ENCODE assay signal across 8 cellular contexts in the genomic region with DNA sequence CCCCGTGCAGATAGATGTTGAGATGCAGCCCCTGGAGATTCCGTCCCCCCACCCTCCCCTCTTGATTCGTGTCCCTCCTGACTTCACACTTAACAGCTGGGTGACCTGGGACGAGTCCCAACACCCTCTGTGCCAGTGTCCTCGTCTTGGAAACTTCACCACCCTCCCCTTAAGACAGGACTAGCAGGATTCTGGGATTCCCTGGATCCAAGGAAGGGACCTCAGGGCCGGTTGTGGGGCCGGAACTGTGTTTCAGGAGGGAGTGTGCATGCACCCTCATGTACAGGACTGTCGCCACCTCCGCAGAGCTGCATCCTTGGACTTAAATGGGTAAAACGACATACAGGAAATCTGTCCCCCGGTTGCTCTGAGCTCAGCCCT. TPM values are rescaled to one million over a fixed set of nuclear protein-coding genes. Genes with fewer than 3 reads are reported as not detected.
A peak's percentile ranks its signal among the peaks of the same experiment; 100 is the strongest.
DNase-seq lines count a peak whose midpoint lies in the region; ATAC-seq and TF ChIP-seq lines count a peak whose summit lies in the region.

No MANE protein-coding gene starts in this region.

- TF ChIP-seq CTCF in SK-N-SH (IDR thresholded peaks at IDR 0.05), result no peak
- TF ChIP-seq CTCF in nephron (IDR thresholded peaks at IDR 0.05; ENCODE audit: unreplicated experiment in 3 of 3), result no peak

- POLR2A ChIA-PET in SK-N-SH (lab: Yijun Ruan, JAX), result no interaction called here

- peaks cover 10% of the 10 kb centered on the region for H3K36me3 Mint-ChIP-seq in T-helper 1 cell treated with Interleukin-12 subunit alpha and Interleukin-12 subunit beta and Interleukin-4 antibody, amounts not matched to agents 30 μg/mL and 1 μg/mL, for 36 hours (ENCODE audit: low read depth)
- H3K36me3 Mint-ChIP-seq in nephron (ENCODE audit: low read depth), result no peaks in the 10 kb centered on the region

- ATAC-seq in SK-N-SH treated with all-trans-retinoic acid at 6 μM for 48 hours (no peak), HG03045 (IDR thresholded peaks at IDR 0.05; ENCODE audit: unreplicated experiment) (no peak), GM19463 (IDR thresholded peaks at IDR 0.05; ENCODE audit: unreplicated experiment) (no peak)

- peaks cover 48% of the 10 kb centered on the region for H3K4me1 Mint-ChIP-seq in T-helper 1 cell treated with Interleukin-12 subunit alpha and Interleukin-12 subunit beta and Interleukin-4 antibody, amounts not matched to agents 30 μg/mL and 1 μg/mL, for 36 hours (ENCODE audit: low read depth)
- peaks cover 40% of the 10 kb centered on the region for H3K4me1 Mint-ChIP-seq in nephron

- DNase-seq in SK-N-SH, result no peak
- DNase-seq in NK-92 treated with Interleukin-12 subunit alpha and Interleukin-12 subunit beta, amount 100 ng/mL, for 24 hours (lab: John Stamatoyannopoulos, UW), result no peak

- peaks cover 83% of the 10 kb centered on the region for H3K79me2 ChIP-seq in SK-N-SH (ENCODE audit: insufficient read depth)

- peaks cover 32% of the 10 kb centered on the region for H3F3A ChIP-seq in SK-N-SH (replicated peaks; ENCODE audit: insufficient read depth)

- no peak for TF ChIP-seq EP300 in SK-N-SH (IDR thresholded peaks at IDR 0.05; ENCODE audit: borderline replicate concordance in 1 of 2, low read depth in 1 of 2, low read length in 1 of 2)

- H3K36me3 ChIP-seq in SK-N-SH (replicated peaks in 1 of 2; ENCODE audit: control insufficient read depth in 1 of 2, insufficient read depth in 2 of 2, low read length in 1 of 2), result no peaks in the 10 kb centered on the region
- peaks cover 5% of the 10 kb centered on the region for H3K36me3 ChIP-seq in ectodermal cell (ENCODE audit: control insufficient read depth, insufficient read depth, low read length)

- no peak for TF ChIP-seq RAD21 in SK-N-SH (IDR thresholded peaks at IDR 0.05; ENCODE audit: low read length)

- no peaks in the 10 kb centered on the region for H3K9me3 ChIP-seq in SK-N-SH
- H3K9me3 ChIP-seq in ectodermal cell (ENCODE audit: control insufficient read depth, low read length), result no peaks in the 10 kb centered on the region

- H3K4me1 ChIP-seq in SK-N-SH (ENCODE audit: control insufficient read depth in 1 of 2, insufficient read depth in 2 of 2, low read depth in 1 of 2, low read length in 1 of 2) (peaks cover 21 to 39% of the 10 kb centered on the region in 2 experiments; a peak in 2 of 4 replicates), ectodermal cell (ENCODE audit: control insufficient read depth, insufficient read depth, low read length) (peaks cover 34% of the 10 kb centered on the region)

- 0% methylated on average over 5 of the region's 11 CpGs for WGBS in SK-N-SH (ENCODE audit: low lambda C conversion rate)
- WGBS in ectodermal cell, 2 experiments, result 10 to 13% methylated on average over 11 of the region's 11 CpGs

- H3K4me3 Mint-ChIP-seq in T-helper 1 cell treated with Interleukin-12 subunit alpha and Interleukin-12 subunit beta and Interleukin-4 antibody, amounts not matched to agents 30 μg/mL and 1 μg/mL, for 36 hours, result peak overlapping the region; percentile 100
- peak overlapping the region; percentile 96 to 100 (median 99) for H3K4me3 Mint-ChIP-seq in nephron

- H3K27me3 ChIP-seq in SK-N-SH (ENCODE audit: insufficient read depth) (no peaks in the 10 kb centered on the region), ectodermal cell (ENCODE audit: control insufficient read depth, insufficient read depth, low read length, poor library complexity, severe bottlenecking) (no peaks in the 10 kb centered on the region)

- peak overlapping the region; percentile 96 for H3K27ac Mint-ChIP-seq in T-helper 1 cell treated with Interleukin-12 subunit alpha and Interleukin-12 subunit beta and Interleukin-4 antibody, amounts not matched to agents 30 μg/mL and 1 μg/mL, for 36 hours
- H3K27ac Mint-ChIP-seq in nephron, result peak overlapping the region; percentile 81 to 87 (median 83)

- H3K9me2 ChIP-seq in SK-N-SH, result no peaks in the 10 kb centered on the region

- CTCF ChIA-PET in SK-N-SH (lab: Yijun Ruan, JAX), result interaction anchor here (0.8 to 1.2 kb wide), 3 partner anchors 129 to 229 kb away, joined by 3 read pairs; partner anchors contain the start of gene MRPL34

- H3K27me3 Mint-ChIP-seq in T-helper 1 cell treated with Interleukin-12 subunit alpha and Interleukin-12 subunit beta and Interleukin-4 antibody, amounts not matched to agents 30 μg/mL and 1 μg/mL, for 36 hours (ENCODE audit: low read depth), result no peaks in the 10 kb centered on the region
- peaks cover 3% of the 10 kb centered on the region for H3K27me3 Mint-ChIP-seq in nephron (ENCODE audit: low read depth)

- no peaks in the 10 kb centered on the region for H3K9me3 Mint-ChIP-seq in T-helper 1 cell treated with Interleukin-12 subunit alpha and Interleukin-12 subunit beta and Interleukin-4 antibody, amounts not matched to agents 30 μg/mL and 1 μg/mL, for 36 hours
- H3K9me3 Mint-ChIP-seq in nephron, result no peaks in the 10 kb centered on the region

- H3K4me2 ChIP-seq in SK-N-SH, result peak overlapping the region; percentile 98

- peak overlapping the region; percentile 93 for H3K9ac ChIP-seq in SK-N-SH

- H4K20me1 ChIP-seq in SK-N-SH (ENCODE audit: insufficient read depth), result peaks cover 22% of the 10 kb centered on the region

- H2AFZ ChIP-seq in SK-N-SH (ENCODE audit: low read depth), result no peak overlapping the region

- H3K27ac ChIP-seq in SK-N-SH (ENCODE audit: low read depth in 2 of 2, low read length in 1 of 2) (peak overlapping the region in 1 of 2 experiments; percentile 72; a peak in 2 of 4 replicates), ectodermal cell (ENCODE audit: insufficient read depth, low read depth, low read length, poor library complexity, severe bottlenecking) (no peak overlapping the region)

- H3K4me3 ChIP-seq in SK-N-SH (ENCODE audit: low read depth in 2 of 2, low read length in 1 of 2) (peak overlapping the region; percentile 59 to 77), ectodermal cell (ENCODE audit: insufficient read depth, low read depth, low read length) (peak overlapping the region; percentile 73)

TF ChIP-seq in SK-N-SH, 30 proteins besides CTCF, POLR2A, EP300 and RAD21 (continues in another document):
- TF ChIP-seq GATA2 (CRISPR knock-in tag; IDR thresholded peaks at IDR 0.05) (no peak), SIN3A (IDR thresholded peaks at IDR 0.05; ENCODE audit: borderline replicate concordance, low read depth, low read length) (no peak), IRF3 (IDR thresholded peaks at IDR 0.05; ENCODE audit: low read depth, low read length) (no peak), JUND (IDR thresholded peaks at IDR 0.05) (no peak), FOXM1 (IDR thresholded peaks at IDR 0.05; ENCODE audit: low read depth) (no peak), RFX5 (IDR thresholded peaks at IDR 0.05; ENCODE audit: low read length) (no peak), GABPA (IDR thresholded peaks at IDR 0.05; ENCODE audit: low read depth) (no peak), TCF12 (IDR thresholded peaks at IDR 0.05) (no peak)

TF ChIP-seq in SK-N-SH treated with all-trans-retinoic acid at 6 μM for 48 hours, 23 proteins besides CTCF, POLR2A, EP300 and RAD21 (continues in another document):
- TF ChIP-seq TOX (CRISPR knock-in tag; IDR thresholded peaks at IDR 0.05; ENCODE audit: borderline replicate concordance) (no peak), RARB (CRISPR knock-in tag; IDR thresholded peaks at IDR 0.05) (no peak), ZFP30 (CRISPR knock-in tag; IDR thresholded peaks at IDR 0.05) (no peak), ESRRG (CRISPR knock-in tag; IDR thresholded peaks at IDR 0.05) (no peak), TSHZ2 (CRISPR knock-in tag; IDR thresholded peaks at IDR 0.05) (no peak), TCF4 (CRISPR knock-in tag; IDR thresholded peaks at IDR 0.05; ENCODE audit: borderline replicate concordance) (no peak), ZNF565 (CRISPR knock-in tag; conservative IDR thresholded peaks at IDR 0.05; ENCODE audit: low read depth) (no peak), SNAI2 (CRISPR knock-in tag; IDR thresholded peaks at IDR 0.05) (no peak), ZFP3 (CRISPR knock-in tag; IDR thresholded peaks at IDR 0.05) (no peak)

RNA-seq across cellular contexts. Expression of gene MYO9B, which starts 1.0 kb away (rescaled TPM):
- 28.4 and 37.6 TPM in 2 replicates for polyA plus RNA-seq in SK-N-SH (2012; rRNA removed)
- 15.1 and 22.1 TPM in 2 replicates for polyA plus RNA-seq in SK-N-SH (2012; cell fraction: cytosol; rRNA removed)
- polyA plus RNA-seq in SK-N-SH (2012; cell fraction: nucleus; rRNA removed), result 120 and 128 TPM in 2 replicates
- 66.6 TPM for polyA plus RNA-seq in ectodermal cell (2013, experiment 1 of 4)
- polyA plus RNA-seq in ectodermal cell (2013, experiment 2 of 4), result 66.6 TPM
- polyA plus RNA-seq in ectodermal cell (2013, experiment 3 of 4), result 49.2 TPM
- polyA plus RNA-seq in ectodermal cell (2013, experiment 4 of 4), result 47.1 TPM

RNA-seq across cellular contexts. Expression of gene HAUS8, which starts 1.3 kb away (rescaled TPM):
- 7.4 and 9.6 TPM in 2 replicates for polyA plus RNA-seq in SK-N-SH (2012; rRNA removed)
- polyA plus RNA-seq in SK-N-SH (2012; cell fraction: cytosol; rRNA removed), result 7.0 and 8.5 TPM in 2 replicates
- 12.9 and 16.9 TPM in 2 replicates for polyA plus RNA-seq in SK-N-SH (2012; cell fraction: nucleus; rRNA removed)
- 24.9 TPM for polyA plus RNA-seq in ectodermal cell (2013, experiment 1 of 4)
- 23.1 TPM for polyA plus RNA-seq in ectodermal cell (2013, experiment 2 of 4)
- 23.9 TPM for polyA plus RNA-seq in ectodermal cell (2013, experiment 3 of 4)
- 20.1 TPM for polyA plus RNA-seq in ectodermal cell (2013, experiment 4 of 4)

RNA-seq across cellular contexts. Expression of gene CPAMD8, which starts 49.9 kb away (rescaled TPM):
- polyA plus RNA-seq in SK-N-SH (2012; rRNA removed), result 1.0 and 1.2 TPM in 2 replicates
- 0.45 and 0.62 TPM in 2 replicates for polyA plus RNA-seq in SK-N-SH (2012; cell fraction: cytosol; rRNA removed)
- polyA plus RNA-seq in SK-N-SH (2012; cell fraction: nucleus; rRNA removed), result 2.9 and 3.4 TPM in 2 replicates
- polyA plus RNA-seq in ectodermal cell (2013, experiment 1 of 4), result 25.5 TPM
- 28.2 TPM for polyA plus RNA-seq in ectodermal cell (2013, experiment 2 of 4)
- polyA plus RNA-seq in ectodermal cell (2013, experiment 3 of 4), result 21.0 TPM
- 24.6 TPM for polyA plus RNA-seq in ectodermal cell (2013, experiment 4 of 4)
